ENCODE assay signal across 10 cellular contexts in the genomic region with DNA sequence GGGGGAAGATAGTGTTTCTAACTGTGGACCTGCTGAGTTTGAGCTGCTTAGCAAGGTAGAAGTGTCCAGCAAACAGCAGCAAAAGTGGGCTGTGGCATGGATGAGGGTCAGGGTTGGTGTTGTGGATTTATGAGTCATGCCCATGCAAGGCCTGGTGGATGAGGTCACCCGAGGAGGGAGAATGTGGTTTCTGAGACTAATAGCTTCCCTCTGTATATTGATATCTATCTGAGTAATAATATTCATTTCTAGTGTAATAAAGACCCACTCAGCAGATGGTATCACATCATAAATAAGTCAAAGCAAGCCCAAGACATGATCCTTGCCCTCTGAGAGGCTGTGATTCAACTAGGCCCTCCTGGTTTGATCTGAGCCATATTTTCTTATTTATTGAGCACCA.
DNase-seq lines count a peak whose midpoint lies in the region; ATAC-seq and TF ChIP-seq lines count a peak whose summit lies in the region.
"Had no signal": no experiment of that assay in that cellular context is flagged by ENCODE, and none has a peak within 500 bp of the region (broad histone marks: within the 10 kb centered on the region; RNA-seq: fewer than 3 reads in every experiment).

No MANE protein-coding gene starts in this region.

- no peak for TF ChIP-seq CTCF in AG09309 (IDR thresholded peaks at IDR 0.05; ENCODE audit: control insufficient read depth, insufficient read depth, low read depth, low read length, missing control alignments)
- TF ChIP-seq CTCF in SK-N-SH (IDR thresholded peaks at IDR 0.05): no peak

- peak; percentile 83 for ATAC-seq in GM18907 (IDR thresholded peaks at IDR 0.05; ENCODE audit: unreplicated experiment)
- ATAC-seq in HG03135 (IDR thresholded peaks at IDR 0.05; ENCODE audit: unreplicated experiment): no peak
- ATAC-seq in HG02884 (IDR thresholded peaks at IDR 0.05; ENCODE audit: unreplicated experiment): no peak
- no peak for ATAC-seq in GM21717 (IDR thresholded peaks at IDR 0.05; ENCODE audit: unreplicated experiment)

- H3K79me2 ChIP-seq in SK-N-SH (ENCODE audit: insufficient read depth): no peaks in the 10 kb centered on the region

- peak; percentile 74 for DNase-seq in AG09309 (ENCODE audit: low read depth)
- DNase-seq in SK-N-SH: peak; percentile 44
- peak; percentile 95 for DNase-seq in glomerular visceral epithelial cell (ENCODE audit: extremely low spot score)
- DNase-seq in NCI-H146 (lab: John Stamatoyannopoulos, UW): no peak
- DNase-seq: pancreas had no signal

- no peaks in the 10 kb centered on the region for H3K9me2 ChIP-seq in SK-N-SH

- peak in 1 of 2 experiments; percentile 96; a peak in 2 of 4 replicates for TF ChIP-seq EP300 in SK-N-SH (IDR thresholded peaks at IDR 0.05; ENCODE audit: borderline replicate concordance in 1 of 2, low read depth in 1 of 2, low read length in 1 of 2)

- H3K4me2 ChIP-seq in SK-N-SH: peak overlapping the region; percentile 21; the same call in 1 of the 2 replicates

- POLR2A ChIA-PET in SK-N-SH (lab: Yijun Ruan, JAX): no interaction called here

- CTCF ChIA-PET in SK-N-SH (lab: Yijun Ruan, JAX): interaction anchor here (1.1 to 3.0 kb wide), 3 partner anchors 17 to 382 kb away, joined by 3 to 7 read pairs (median 4); no protein-coding TSS in a partner anchor

- H2AFZ ChIP-seq in SK-N-SH (ENCODE audit: low read depth): no peak overlapping the region

- peaks cover 16% of the 10 kb centered on the region for H3F3A ChIP-seq in SK-N-SH (replicated peaks; ENCODE audit: insufficient read depth)

- no peaks in the 10 kb centered on the region for H3K36me3 ChIP-seq in SK-N-SH (replicated peaks in 1 of 2; ENCODE audit: control insufficient read depth in 1 of 2, insufficient read depth in 2 of 2, low read length in 1 of 2)
- H3K36me3 ChIP-seq: pancreas, suprapubic skin had no signal

- H3K4me3 ChIP-seq in AG09309 (ENCODE audit: control insufficient read depth, low read depth, low read length) (no peak overlapping the region), SK-N-SH (ENCODE audit: low read depth in 2 of 2, low read length in 1 of 2) (no peak overlapping the region)
- H3K4me3 ChIP-seq: pancreas, suprapubic skin had no signal

- no peak overlapping the region for H3K9ac ChIP-seq in SK-N-SH

- H3K9me3 ChIP-seq in SK-N-SH: no peaks in the 10 kb centered on the region
- H3K9me3 ChIP-seq: pancreas, suprapubic skin had no signal

- 0 out of 2 replicates have a peak, but pooled peaks cover 5% of the 10 kb centered on the region for H3K27me3 ChIP-seq in SK-N-SH (ENCODE audit: insufficient read depth)
- H3K27me3 ChIP-seq: pancreas, suprapubic skin had no signal

- 0% methylated on average over 1 of the region's 1 CpG for WGBS in SK-N-SH (ENCODE audit: low lambda C conversion rate)

- no peak for TF ChIP-seq RAD21 in SK-N-SH (IDR thresholded peaks at IDR 0.05; ENCODE audit: low read length)

- peaks cover 2% of the 10 kb centered on the region; the same call in 1 of the 2 replicates for H4K20me1 ChIP-seq in SK-N-SH (ENCODE audit: insufficient read depth)

- peaks cover 5% of the 10 kb centered on the region in 2 experiments; a peak in 2 of 4 replicates for H3K4me1 ChIP-seq in SK-N-SH (ENCODE audit: control insufficient read depth in 1 of 2, insufficient read depth in 2 of 2, low read depth in 1 of 2, low read length in 1 of 2)
- H3K4me1 ChIP-seq: pancreas, suprapubic skin had no signal

- peak overlapping the region in 1 of 2 experiments; percentile 65; a peak in 2 of 4 replicates for H3K27ac ChIP-seq in SK-N-SH (ENCODE audit: low read depth in 2 of 2, low read length in 1 of 2)
- H3K27ac ChIP-seq: pancreas, suprapubic skin had no signal

TF ChIP-seq in SK-N-SH, 30 proteins besides CTCF, POLR2A, EP300 and RAD21 (continues in another document):
- 0 out of 2 replicates have a peak, but pooled peaks have one; percentile 15 for TF ChIP-seq YY1 (IDR thresholded peaks at IDR 0.05; ENCODE audit: low read depth)
- TF ChIP-seq FOXM1 (IDR thresholded peaks at IDR 0.05; ENCODE audit: low read depth): peak; percentile 90
- TF ChIP-seq SIN3A (IDR thresholded peaks at IDR 0.05; ENCODE audit: borderline replicate concordance, low read depth, low read length): 0 out of 2 replicates have a peak, but pooled peaks have one; percentile 30
- TF ChIP-seq CHD2 (IDR thresholded peaks at IDR 0.05; ENCODE audit: low read length, partially characterized antibody): no peak
- peak; percentile 97 for TF ChIP-seq FOSL2 (IDR thresholded peaks at IDR 0.05; ENCODE audit: borderline replicate concordance, low read depth)
- TF ChIP-seq, protein P1, sequence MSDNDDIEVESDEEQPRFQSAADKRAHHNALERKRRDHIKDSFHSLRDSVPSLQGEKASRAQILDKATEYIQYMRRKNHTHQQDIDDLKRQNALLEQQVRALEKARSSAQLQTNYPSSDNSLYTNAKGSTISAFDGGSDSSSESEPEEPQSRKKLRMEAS (IDR thresholded peaks at IDR 0.05; ENCODE audit: low read depth): peak; percentile 53; the same call in 1 of the 2 replicates
- TF ChIP-seq POLR2AphosphoS5 (IDR thresholded peaks at IDR 0.05; ENCODE audit: low read depth, low read length): peak; percentile 73; the same call in 1 of the 2 replicates
- peak; percentile 100 for TF ChIP-seq JUND (IDR thresholded peaks at IDR 0.05)
- TF ChIP-seq, protein P2, sequence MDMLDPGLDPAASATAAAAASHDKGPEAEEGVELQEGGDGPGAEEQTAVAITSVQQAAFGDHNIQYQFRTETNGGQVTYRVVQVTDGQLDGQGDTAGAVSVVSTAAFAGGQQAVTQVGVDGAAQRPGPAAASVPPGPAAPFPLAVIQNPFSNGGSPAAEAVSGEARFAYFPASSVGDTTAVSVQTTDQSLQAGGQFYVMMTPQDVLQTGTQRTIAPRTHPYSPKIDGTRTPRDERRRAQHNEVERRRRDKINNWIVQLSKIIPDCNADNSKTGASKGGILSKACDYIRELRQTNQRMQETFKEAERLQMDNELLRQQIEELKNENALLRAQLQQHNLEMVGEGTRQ (IDR thresholded peaks at IDR 0.05; ENCODE audit: borderline replicate concordance, low read depth, low read length): no peak
- peak; percentile 79; the same call in 1 of the 2 replicates for TF ChIP-seq NFIC (IDR thresholded peaks at IDR 0.05; ENCODE audit: borderline replicate concordance)
- peak; percentile 99 for TF ChIP-seq TCF12 (IDR thresholded peaks at IDR 0.05)
- TF ChIP-seq, protein P3, sequence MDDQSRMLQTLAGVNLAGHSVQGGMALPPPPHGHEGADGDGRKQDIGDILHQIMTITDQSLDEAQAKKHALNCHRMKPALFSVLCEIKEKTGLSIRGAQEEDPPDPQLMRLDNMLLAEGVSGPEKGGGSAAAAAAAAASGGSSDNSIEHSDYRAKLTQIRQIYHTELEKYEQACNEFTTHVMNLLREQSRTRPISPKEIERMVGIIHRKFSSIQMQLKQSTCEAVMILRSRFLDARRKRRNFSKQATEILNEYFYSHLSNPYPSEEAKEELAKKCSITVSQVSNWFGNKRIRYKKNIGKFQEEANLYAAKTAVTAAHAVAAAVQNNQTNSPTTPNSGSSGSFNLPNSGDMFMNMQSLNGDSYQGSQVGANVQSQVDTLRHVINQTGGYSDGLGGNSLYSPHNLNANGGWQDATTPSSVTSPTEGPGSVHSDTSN (IDR thresholded peaks at IDR 0.05): peak; percentile 98
- peak; percentile 46; the same call in 1 of the 2 replicates for TF ChIP-seq MEF2A (IDR thresholded peaks at IDR 0.05; ENCODE audit: borderline replicate concordance, low read depth)
- no peak for TF ChIP-seq RFX5 (IDR thresholded peaks at IDR 0.05; ENCODE audit: low read length)
- TF ChIP-seq, protein P4, sequence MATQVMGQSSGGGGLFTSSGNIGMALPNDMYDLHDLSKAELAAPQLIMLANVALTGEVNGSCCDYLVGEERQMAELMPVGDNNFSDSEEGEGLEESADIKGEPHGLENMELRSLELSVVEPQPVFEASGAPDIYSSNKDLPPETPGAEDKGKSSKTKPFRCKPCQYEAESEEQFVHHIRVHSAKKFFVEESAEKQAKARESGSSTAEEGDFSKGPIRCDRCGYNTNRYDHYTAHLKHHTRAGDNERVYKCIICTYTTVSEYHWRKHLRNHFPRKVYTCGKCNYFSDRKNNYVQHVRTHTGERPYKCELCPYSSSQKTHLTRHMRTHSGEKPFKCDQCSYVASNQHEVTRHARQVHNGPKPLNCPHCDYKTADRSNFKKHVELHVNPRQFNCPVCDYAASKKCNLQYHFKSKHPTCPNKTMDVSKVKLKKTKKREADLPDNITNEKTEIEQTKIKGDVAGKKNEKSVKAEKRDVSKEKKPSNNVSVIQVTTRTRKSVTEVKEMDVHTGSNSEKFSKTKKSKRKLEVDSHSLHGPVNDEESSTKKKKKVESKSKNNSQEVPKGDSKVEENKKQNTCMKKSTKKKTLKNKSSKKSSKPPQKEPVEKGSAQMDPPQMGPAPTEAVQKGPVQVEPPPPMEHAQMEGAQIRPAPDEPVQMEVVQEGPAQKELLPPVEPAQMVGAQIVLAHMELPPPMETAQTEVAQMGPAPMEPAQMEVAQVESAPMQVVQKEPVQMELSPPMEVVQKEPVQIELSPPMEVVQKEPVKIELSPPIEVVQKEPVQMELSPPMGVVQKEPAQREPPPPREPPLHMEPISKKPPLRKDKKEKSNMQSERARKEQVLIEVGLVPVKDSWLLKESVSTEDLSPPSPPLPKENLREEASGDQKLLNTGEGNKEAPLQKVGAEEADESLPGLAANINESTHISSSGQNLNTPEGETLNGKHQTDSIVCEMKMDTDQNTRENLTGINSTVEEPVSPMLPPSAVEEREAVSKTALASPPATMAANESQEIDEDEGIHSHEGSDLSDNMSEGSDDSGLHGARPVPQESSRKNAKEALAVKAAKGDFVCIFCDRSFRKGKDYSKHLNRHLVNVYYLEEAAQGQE (IDR thresholded peaks at IDR 0.05; ENCODE audit: low read depth, low read length): peak; percentile 48; the same call in 1 of the 2 replicates
- TF ChIP-seq, protein P5, sequence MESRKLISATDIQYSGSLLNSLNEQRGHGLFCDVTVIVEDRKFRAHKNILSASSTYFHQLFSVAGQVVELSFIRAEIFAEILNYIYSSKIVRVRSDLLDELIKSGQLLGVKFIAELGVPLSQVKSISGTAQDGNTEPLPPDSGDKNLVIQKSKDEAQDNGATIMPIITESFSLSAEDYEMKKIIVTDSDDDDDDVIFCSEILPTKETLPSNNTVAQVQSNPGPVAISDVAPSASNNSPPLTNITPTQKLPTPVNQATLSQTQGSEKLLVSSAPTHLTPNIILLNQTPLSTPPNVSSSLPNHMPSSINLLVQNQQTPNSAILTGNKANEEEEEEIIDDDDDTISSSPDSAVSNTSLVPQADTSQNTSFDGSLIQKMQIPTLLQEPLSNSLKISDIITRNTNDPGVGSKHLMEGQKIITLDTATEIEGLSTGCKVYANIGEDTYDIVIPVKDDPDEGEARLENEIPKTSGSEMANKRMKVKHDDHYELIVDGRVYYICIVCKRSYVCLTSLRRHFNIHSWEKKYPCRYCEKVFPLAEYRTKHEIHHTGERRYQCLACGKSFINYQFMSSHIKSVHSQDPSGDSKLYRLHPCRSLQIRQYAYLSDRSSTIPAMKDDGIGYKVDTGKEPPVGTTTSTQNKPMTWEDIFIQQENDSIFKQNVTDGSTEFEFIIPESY (IDR thresholded peaks at IDR 0.05; ENCODE audit: borderline replicate concordance, low read depth): peak; percentile 88
- peak; percentile 95 for TF ChIP-seq TEAD4 (IDR thresholded peaks at IDR 0.05; ENCODE audit: borderline replicate concordance, insufficient read depth)
